Comparison of ENCODE assay signal across 9 cellular contexts in the genomic region with DNA sequence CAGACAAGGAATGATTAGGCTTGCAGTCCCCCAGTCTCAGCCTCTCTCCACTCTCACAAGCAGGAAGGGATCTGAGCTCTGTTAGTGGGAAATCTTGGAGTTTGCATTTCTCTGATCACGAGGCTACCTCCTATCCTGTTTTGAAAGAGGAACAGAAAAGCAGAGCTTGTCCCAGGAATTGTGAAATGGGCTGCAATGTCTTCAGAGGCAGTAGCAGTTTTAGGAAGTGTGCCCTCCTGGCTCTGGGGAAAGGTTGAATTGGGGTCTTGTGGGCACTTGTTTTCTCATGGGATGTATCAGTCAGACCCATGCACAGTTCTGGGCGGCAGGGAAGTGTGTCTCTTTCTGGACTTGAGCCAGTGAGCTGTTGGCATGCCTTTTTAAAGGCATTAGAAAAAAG. TPM values are rescaled to one million over a fixed set of nuclear protein-coding genes. Genes with fewer than 3 reads are reported as not detected.
DNase-seq lines count a peak whose midpoint lies in the region; ATAC-seq, FAIRE-seq and TF ChIP-seq lines count a peak whose summit lies in the region.
"Had no signal": no experiment of that assay in that cellular context is flagged by ENCODE, and none has a peak within 500 bp of the region (broad histone marks: within the 10 kb centered on the region; RNA-seq: fewer than 3 reads in every experiment).

No MANE protein-coding gene starts in this region.

- no peaks in the 10 kb centered on the region for H3K27me3 ChIP-seq in dorsolateral prefrontal cortex
- H3K27me3 ChIP-seq in pancreas = no peaks in the 10 kb centered on the region

- H3K4me1 ChIP-seq in pancreas = no peaks in the 10 kb centered on the region

- 63 to 78% methylated on average over 2 of the region's 2 CpGs for WGBS in pancreas, 2 donors

- no peaks in the 10 kb centered on the region for H3K9me3 ChIP-seq in pancreas

- ATAC-seq in pancreas = peak in 3 of 4 donors; percentile 17 to 65 (median 58)
- no peak for ATAC-seq in HG02884 (IDR thresholded peaks at IDR 0.05; ENCODE audit: unreplicated experiment)
- no peak for ATAC-seq in stimulated activated naive CD8-positive, alpha-beta T cell treated with anti-CD3 and anti-CD28 coated beads, Interleukin-15, Interleukin-2, amounts not matched to agents 100 U/mL and 50 U/mL, for 24 hours

- peak overlapping the region in 39 of 59 donors; percentile 6 to 86 (median 56) for H3K27ac ChIP-seq in dorsolateral prefrontal cortex
- peak overlapping the region in 1 of 4 donors; percentile 17 for H3K27ac ChIP-seq in pancreas

- FAIRE-seq in pancreas (lab: Jason Lieb, UNC) = no peak

- no peak overlapping the region for H3K4me3 ChIP-seq in dorsolateral prefrontal cortex
- no peak overlapping the region for H3K4me3 ChIP-seq in pancreas

- H3K36me3 ChIP-seq in pancreas = peaks cover 0 to 48% (median 16%) of the 10 kb centered on the region in 3 donors

- intact Hi-C loops in dorsolateral prefrontal cortex (cut with DNase I) = no loop called here
- intact Hi-C loops in pancreas (cut with DNase I) = no loop called here

- no peak for TF ChIP-seq CTCF in dorsolateral prefrontal cortex (IDR thresholded peaks at IDR 0.05 in 54 of 56, conservative IDR thresholded peaks at IDR 0.05 in 2 of 56; ENCODE audit: low read depth in 1 of 56, partially characterized antibody in 56 of 56)
- TF ChIP-seq CTCF in pancreas (IDR thresholded peaks at IDR 0.05) = no peak

- DNase-seq in GF-D8 (lab: John Stamatoyannopoulos, UW) = peak; percentile 62
- DNase-seq in dorsolateral prefrontal cortex = peak in 1 of 10 donors; percentile 29
- DNase-seq in pancreas = no peak
- no peak for DNase-seq in stimulated activated naive CD8-positive, alpha-beta T cell treated with anti-CD3 and anti-CD28 coated beads, Interleukin-15, Interleukin-2, amounts not matched to agents 100 U/mL and 50 U/mL, for 24 hours
- no peak for DNase-seq in activated effector memory CD4-positive, alpha-beta T cell treated with Interleukin-2 at 50 U/mL for 16 hours
- DNase-seq: CD8-positive, alpha-beta memory T cell; NCI-H774; T-helper 9 cell had no signal

RNA-seq across cellular contexts. Expression of a gene that starts 22.8 kb away (rescaled TPM):
- 10 to 100 TPM; 31.2 to 80.8 (median 50.2) TPM for total RNA-seq in dorsolateral prefrontal cortex
- 10 to 100 TPM; 21.0 to 33.1 (median 23.0) TPM for total RNA-seq in pancreas
- 100 to 1,000 TPM in 1 of 2 donors, 10 to 100 TPM in 1; 45.7 to 105 TPM for polyA plus RNA-seq in pancreas

RNA-seq across cellular contexts. Expression of a gene that starts 33.1 kb away (rescaled TPM):
- total RNA-seq in dorsolateral prefrontal cortex (10 to 100 TPM; 41.9 to 89.7 (median 60.2) TPM), pancreas (10 to 100 TPM; 13.9 to 31.1 (median 20.2) TPM)
- 10 to 100 TPM; 25.9 to 39.7 TPM for polyA plus RNA-seq in pancreas

RNA-seq across cellular contexts. Expression of a gene that starts 33.4 kb away (rescaled TPM):
- total RNA-seq in dorsolateral prefrontal cortex (10 to 100 TPM; 33.7 to 71.4 (median 51.1) TPM), pancreas (10 to 100 TPM; 11.3 to 24.1 (median 19.2) TPM)
- 10 to 100 TPM; 23.3 to 34.0 TPM for polyA plus RNA-seq in pancreas

RNA-seq across cellular contexts. Expression of a gene that starts 42.7 kb away (rescaled TPM):
- 10 to 100 TPM in 111 of 120 experiments, 1 to 10 TPM in 9; 7.9 to 31.1 (median 15.6) TPM for total RNA-seq in dorsolateral prefrontal cortex
- total RNA-seq in pancreas = 10 to 100 TPM; 11.7 to 15.4 (median 14.7) TPM
- polyA plus RNA-seq in pancreas = 10 to 100 TPM; 10.6 to 17.6 TPM

RNA-seq across cellular contexts. Expression of a gene that starts 45.5 kb away (rescaled TPM):
- total RNA-seq in dorsolateral prefrontal cortex (100 to 1,000 TPM; 161 to 320 (median 250) TPM), pancreas (100 to 1,000 TPM; 102 to 178 (median 141) TPM)
- polyA plus RNA-seq in pancreas = 10 to 100 TPM; 38.1 to 62.6 TPM

Comparison
In these comparisons a context has a peak if more than half of its experiments do, and no peak if none do; other contexts are left out.
1. ATAC-seq: peak in pancreas (3 of 4); none in HG02884 (single experiment) and stimulated activated naive CD8-positive, alpha-beta T cell treated with anti-CD3 and anti-CD28 coated beads, Interleukin-15, Interleukin-2, amounts not matched to agents 100 U/mL and 50 U/mL, for 24 hours (single experiment).